22 cellular contexts compared by ENCODE assay signal in genomic region chr5:97495301-97495700, GRCh38.
"Had no signal": no experiment of that assay in that cellular context is flagged by ENCODE, and none has a peak within 500 bp of the region (broad histone marks: within the 10 kb centered on the region; RNA-seq: fewer than 3 reads in every experiment).

No MANE protein-coding gene starts in this region.

- H3K4me3 ChIP-seq: lower lobe of right lung, pancreas, right lobe of liver, thoracic aorta, tibial nerve, upper lobe of left lung, uterus had no signal

- H3K9me3 Mint-ChIP-seq: stimulated activated naive B cell treated with anti-CD40 and anti-IgM and Interleukin-4, amounts not matched to agents 10 μg/mL and 1 μg/mL and 100 μg/mL, for 72 hours; stimulated activated naive CD8-positive, alpha-beta T cell treated with anti-CD3 and anti-CD28 coated beads, Interleukin-15, Interleukin-2, amounts not matched to agents 100 ng/mL and 50 ng/mL, for 24 hours had no signal

- DNase-seq: effector CD8-positive, alpha-beta T cell; erythroblast; hypothalamus; left ventricle myocardium superior; lower lobe of right lung; natural killer cell; pancreas; retina; right lobe of liver; small intestine; stimulated activated CD4-positive, alpha-beta T cell treated with anti-CD3 and anti-CD28 coated beads, Interleukin-15, amount 100 ng/mL, for 24 hours; stimulated activated CD4-positive, alpha-beta T cell treated with anti-CD3 and anti-CD28 coated beads, Interleukin-2, amount 100 ng/mL, for 48 hours; stimulated activated naive B cell treated with anti-CD40 and anti-IgM and Interleukin-4, amounts not matched to agents 10 μg/mL and 1 μg/mL and 100 μg/mL, for 72 hours; upper lobe of left lung; uterus had no signal

- FAIRE-seq: colon, frontal cortex, keratinocyte, pancreas, small intestine had no signal

- H3K27ac Mint-ChIP-seq: natural killer cell; stimulated activated naive B cell treated with anti-CD40 and anti-IgM and Interleukin-4, amounts not matched to agents 10 μg/mL and 1 μg/mL and 100 μg/mL, for 72 hours; stimulated activated naive CD8-positive, alpha-beta T cell treated with anti-CD3 and anti-CD28 coated beads, Interleukin-15, Interleukin-2, amounts not matched to agents 100 ng/mL and 50 ng/mL, for 24 hours had no signal

- H3K27me3 ChIP-seq: neutrophil, pancreas, right lobe of liver, tibial nerve, upper lobe of left lung, uterus had no signal

- H3K27ac ChIP-seq: lower lobe of right lung, neutrophil, pancreas, right lobe of liver, thoracic aorta, tibial nerve, upper lobe of left lung, uterus had no signal

- H3K4me1 Mint-ChIP-seq: natural killer cell; stimulated activated naive B cell treated with anti-CD40 and anti-IgM and Interleukin-4, amounts not matched to agents 10 μg/mL and 1 μg/mL and 100 μg/mL, for 72 hours had no signal

- H3K36me3 ChIP-seq: lower lobe of right lung, neutrophil, pancreas, right lobe of liver, thoracic aorta, tibial nerve, upper lobe of left lung, uterus had no signal

- H3K4me3 Mint-ChIP-seq: natural killer cell; stimulated activated naive B cell treated with anti-CD40 and anti-IgM and Interleukin-4, amounts not matched to agents 10 μg/mL and 1 μg/mL and 100 μg/mL, for 72 hours; stimulated activated naive CD8-positive, alpha-beta T cell treated with anti-CD3 and anti-CD28 coated beads, Interleukin-15, Interleukin-2, amounts not matched to agents 100 ng/mL and 50 ng/mL, for 24 hours had no signal

- H3K27me3 Mint-ChIP-seq: stimulated activated naive B cell treated with anti-CD40 and anti-IgM and Interleukin-4, amounts not matched to agents 10 μg/mL and 1 μg/mL and 100 μg/mL, for 72 hours; stimulated activated naive CD8-positive, alpha-beta T cell treated with anti-CD3 and anti-CD28 coated beads, Interleukin-15, Interleukin-2, amounts not matched to agents 100 ng/mL and 50 ng/mL, for 24 hours had no signal

- H3K4me1 ChIP-seq: lower lobe of right lung, pancreas, right lobe of liver, tibial nerve, upper lobe of left lung, uterus had no signal

- H3K9me3 ChIP-seq: lower lobe of right lung, neutrophil, pancreas, right lobe of liver, thoracic aorta, tibial nerve, upper lobe of left lung, uterus had no signal

- H3K36me3 Mint-ChIP-seq: natural killer cell; stimulated activated naive B cell treated with anti-CD40 and anti-IgM and Interleukin-4, amounts not matched to agents 10 μg/mL and 1 μg/mL and 100 μg/mL, for 72 hours had no signal
